Comparison of ENCODE assay signal across 1 cellular context in the genomic region with DNA sequence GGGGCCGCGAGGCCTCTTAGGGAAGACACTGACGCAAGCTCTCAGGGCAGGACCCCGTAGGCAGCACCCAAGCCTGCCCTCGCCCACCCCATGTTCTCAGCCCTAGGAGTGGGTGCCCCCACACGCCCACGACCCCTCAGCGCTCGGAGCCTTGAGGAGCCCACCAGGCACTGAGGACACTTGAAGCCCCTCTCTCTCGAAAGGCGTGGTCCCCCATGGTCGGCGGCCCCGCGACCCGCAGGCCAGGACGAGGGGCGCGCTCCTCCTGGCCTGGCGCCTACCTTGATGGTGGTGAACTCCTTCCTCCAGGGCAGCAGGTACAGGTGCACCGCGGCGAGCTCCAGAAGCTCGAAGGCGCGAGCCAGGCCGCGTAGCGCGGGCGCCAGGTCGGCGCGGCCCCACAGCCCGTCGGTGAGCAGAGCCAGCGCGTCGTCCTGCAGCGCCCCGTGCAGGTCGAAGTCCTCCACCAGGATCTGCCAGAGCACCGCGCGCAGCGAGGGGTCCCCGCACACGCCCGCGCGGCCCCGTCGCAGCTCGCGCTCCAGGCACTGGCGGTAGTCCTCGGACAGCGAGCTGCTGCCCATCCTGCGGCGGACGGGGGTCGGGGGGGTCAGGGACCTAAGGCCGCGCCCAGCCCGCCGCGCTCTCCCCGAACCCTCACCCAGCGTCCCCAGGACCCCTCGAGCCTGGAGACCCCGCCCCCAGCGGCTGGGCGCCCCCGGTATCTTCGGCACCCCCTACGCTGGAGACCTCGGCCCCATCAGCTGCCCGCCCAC.
TF ChIP-seq lines count a peak whose summit lies in the region.

No MANE protein-coding gene starts in this region.

TF ChIP-seq in HepG2, 621 proteins besides CTCF, POLR2A, EP300 and RAD21 (continued from another document and continues in another):
- TF ChIP-seq, protein P1, sequence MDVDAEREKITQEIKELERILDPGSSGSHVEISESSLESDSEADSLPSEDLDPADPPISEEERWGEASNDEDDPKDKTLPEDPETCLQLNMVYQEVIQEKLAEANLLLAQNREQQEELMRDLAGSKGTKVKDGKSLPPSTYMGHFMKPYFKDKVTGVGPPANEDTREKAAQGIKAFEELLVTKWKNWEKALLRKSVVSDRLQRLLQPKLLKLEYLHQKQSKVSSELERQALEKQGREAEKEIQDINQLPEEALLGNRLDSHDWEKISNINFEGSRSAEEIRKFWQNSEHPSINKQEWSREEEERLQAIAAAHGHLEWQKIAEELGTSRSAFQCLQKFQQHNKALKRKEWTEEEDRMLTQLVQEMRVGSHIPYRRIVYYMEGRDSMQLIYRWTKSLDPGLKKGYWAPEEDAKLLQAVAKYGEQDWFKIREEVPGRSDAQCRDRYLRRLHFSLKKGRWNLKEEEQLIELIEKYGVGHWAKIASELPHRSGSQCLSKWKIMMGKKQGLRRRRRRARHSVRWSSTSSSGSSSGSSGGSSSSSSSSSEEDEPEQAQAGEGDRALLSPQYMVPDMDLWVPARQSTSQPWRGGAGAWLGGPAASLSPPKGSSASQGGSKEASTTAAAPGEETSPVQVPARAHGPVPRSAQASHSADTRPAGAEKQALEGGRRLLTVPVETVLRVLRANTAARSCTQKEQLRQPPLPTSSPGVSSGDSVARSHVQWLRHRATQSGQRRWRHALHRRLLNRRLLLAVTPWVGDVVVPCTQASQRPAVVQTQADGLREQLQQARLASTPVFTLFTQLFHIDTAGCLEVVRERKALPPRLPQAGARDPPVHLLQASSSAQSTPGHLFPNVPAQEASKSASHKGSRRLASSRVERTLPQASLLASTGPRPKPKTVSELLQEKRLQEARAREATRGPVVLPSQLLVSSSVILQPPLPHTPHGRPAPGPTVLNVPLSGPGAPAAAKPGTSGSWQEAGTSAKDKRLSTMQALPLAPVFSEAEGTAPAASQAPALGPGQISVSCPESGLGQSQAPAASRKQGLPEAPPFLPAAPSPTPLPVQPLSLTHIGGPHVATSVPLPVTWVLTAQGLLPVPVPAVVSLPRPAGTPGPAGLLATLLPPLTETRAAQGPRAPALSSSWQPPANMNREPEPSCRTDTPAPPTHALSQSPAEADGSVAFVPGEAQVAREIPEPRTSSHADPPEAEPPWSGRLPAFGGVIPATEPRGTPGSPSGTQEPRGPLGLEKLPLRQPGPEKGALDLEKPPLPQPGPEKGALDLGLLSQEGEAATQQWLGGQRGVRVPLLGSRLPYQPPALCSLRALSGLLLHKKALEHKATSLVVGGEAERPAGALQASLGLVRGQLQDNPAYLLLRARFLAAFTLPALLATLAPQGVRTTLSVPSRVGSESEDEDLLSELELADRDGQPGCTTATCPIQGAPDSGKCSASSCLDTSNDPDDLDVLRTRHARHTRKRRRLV (CRISPR knock-in tag; IDR thresholded peaks at IDR 0.05) = 0 out of 2 replicates have a peak, but pooled peaks have one; percentile 45
- TF ChIP-seq MIXL1 (CRISPR knock-in tag; IDR thresholded peaks at IDR 0.05) (no peak; the same call in 1 of the 2 replicates), ZFAT (CRISPR knock-in tag; conservative IDR thresholded peaks at IDR 0.05) (0 out of 2 replicates have a peak, but pooled peaks have one; percentile 50), NR2C2 (CRISPR knock-in tag; IDR thresholded peaks at IDR 0.05; ENCODE audit: borderline replicate concordance) (no peak), MXD1 (CRISPR knock-in tag; IDR thresholded peaks at IDR 0.05) (peak; percentile 53; the same call in 1 of the 2 replicates), MAZ (IDR thresholded peaks at IDR 0.05; ENCODE audit: borderline replicate concordance, low read depth, low read length) (no peak; the same call in 1 of the 2 replicates), MAZ (CRISPR knock-in tag; IDR thresholded peaks at IDR 0.05; ENCODE audit: low read depth) (no peak; the same call in 1 of the 2 replicates), NRL (CRISPR knock-in tag; IDR thresholded peaks at IDR 0.05; ENCODE audit: borderline replicate concordance) (peak; percentile 68), BCL3 (CRISPR knock-in tag; IDR thresholded peaks at IDR 0.05) (peak; percentile 61; the same call in 1 of the 2 replicates), ZNF629 (CRISPR knock-in tag; conservative IDR thresholded peaks at IDR 0.05) (peak; percentile 48; the same call in 1 of the 2 replicates), CREB3 (CRISPR knock-in tag; IDR thresholded peaks at IDR 0.05) (peak; percentile 95; the same call in 1 of the 2 replicates), ZNF589 (CRISPR knock-in tag; conservative IDR thresholded peaks at IDR 0.05) (no peak; the same call in 1 of the 2 replicates), KDM2A (CRISPR knock-in tag; IDR thresholded peaks at IDR 0.05; ENCODE audit: borderline replicate concordance, low read depth) (peak; percentile 72), TARDBP (CRISPR knock-in tag; IDR thresholded peaks at IDR 0.05) (peak; percentile 41; the same call in 1 of the 2 replicates), GABPB1 (CRISPR knock-in tag; IDR thresholded peaks at IDR 0.05) (peak; percentile 12; the same call in 1 of the 2 replicates), RXRB (CRISPR knock-in tag; IDR thresholded peaks at IDR 0.05; ENCODE audit: borderline replicate concordance) (peak; percentile 39; the same call in 1 of the 2 replicates), NFE2L1 (CRISPR knock-in tag; IDR thresholded peaks at IDR 0.05; ENCODE audit: borderline replicate concordance) (no peak), HDAC1 (CRISPR knock-in tag; IDR thresholded peaks at IDR 0.05) (peak; percentile 76), ZFP1 (CRISPR knock-in tag; IDR thresholded peaks at IDR 0.05) (no peak), KMT2A (CRISPR knock-in tag; IDR thresholded peaks at IDR 0.05) (peak; percentile 55), HMG20A (CRISPR knock-in tag; IDR thresholded peaks at IDR 0.05; ENCODE audit: borderline replicate concordance) (peak; percentile 21), ZNF329 (CRISPR knock-in tag; IDR thresholded peaks at IDR 0.05; ENCODE audit: low read depth) (no peak), ZZZ3 (CRISPR knock-in tag; IDR thresholded peaks at IDR 0.05; ENCODE audit: borderline replicate concordance) (no peak; the same call in 1 of the 2 replicates), NR2F6 (IDR thresholded peaks at IDR 0.05) (no peak), NR2F6 (CRISPR knock-in tag; IDR thresholded peaks at IDR 0.05) (peak; percentile 60; the same call in 1 of the 2 replicates), SOX6 (IDR thresholded peaks at IDR 0.05) (no peak), SOX6 (CRISPR knock-in tag; IDR thresholded peaks at IDR 0.05) (no peak), ZNF800 (CRISPR knock-in tag; IDR thresholded peaks at IDR 0.05) (0 out of 2 replicates have a peak, but pooled peaks have one; percentile 50), SOX13 (IDR thresholded peaks at IDR 0.05) (no peak), SOX13 (CRISPR knock-in tag; conservative IDR thresholded peaks at IDR 0.05 in 1 of 2, IDR thresholded peaks at IDR 0.05 in 1 of 2) (peak in 1 of 2 experiments; percentile 52; a peak in 2 of 4 replicates), ZNF160 (CRISPR knock-in tag; IDR thresholded peaks at IDR 0.05) (peak; percentile 55; the same call in 1 of the 2 replicates), ZNF552 (CRISPR knock-in tag; IDR thresholded peaks at IDR 0.05; ENCODE audit: borderline replicate concordance) (peak; percentile 48; the same call in 1 of the 2 replicates), U2AF1 (optimal IDR thresholded peaks at IDR 0.05; ENCODE audit: low read depth, low read length) (peak; percentile 2), ZNF343 (CRISPR knock-in tag; IDR thresholded peaks at IDR 0.05) (no peak; the same call in 1 of the 2 replicates), ZFP91 (CRISPR knock-in tag; IDR thresholded peaks at IDR 0.05; ENCODE audit: borderline replicate concordance) (peak; percentile 79), ZNF333 (CRISPR knock-in tag; IDR thresholded peaks at IDR 0.05; ENCODE audit: borderline replicate concordance) (peak; percentile 87; the same call in 1 of the 2 replicates), TCF12 (IDR thresholded peaks at IDR 0.05) (no peak), TCF12 (CRISPR knock-in tag; IDR thresholded peaks at IDR 0.05) (peak; percentile 48), SALL1 (CRISPR knock-in tag; IDR thresholded peaks at IDR 0.05) (peak; percentile 63), RORA (CRISPR knock-in tag; IDR thresholded peaks at IDR 0.05) (no peak), RBM22 (optimal IDR thresholded peaks at IDR 0.05; ENCODE audit: low read length) (no peak), LBX2 (CRISPR knock-in tag; IDR thresholded peaks at IDR 0.05; ENCODE audit: borderline replicate concordance) (no peak; the same call in 1 of the 2 replicates), MTA3 (CRISPR knock-in tag; IDR thresholded peaks at IDR 0.05) (no peak)
- TF ChIP-seq, protein P2, sequence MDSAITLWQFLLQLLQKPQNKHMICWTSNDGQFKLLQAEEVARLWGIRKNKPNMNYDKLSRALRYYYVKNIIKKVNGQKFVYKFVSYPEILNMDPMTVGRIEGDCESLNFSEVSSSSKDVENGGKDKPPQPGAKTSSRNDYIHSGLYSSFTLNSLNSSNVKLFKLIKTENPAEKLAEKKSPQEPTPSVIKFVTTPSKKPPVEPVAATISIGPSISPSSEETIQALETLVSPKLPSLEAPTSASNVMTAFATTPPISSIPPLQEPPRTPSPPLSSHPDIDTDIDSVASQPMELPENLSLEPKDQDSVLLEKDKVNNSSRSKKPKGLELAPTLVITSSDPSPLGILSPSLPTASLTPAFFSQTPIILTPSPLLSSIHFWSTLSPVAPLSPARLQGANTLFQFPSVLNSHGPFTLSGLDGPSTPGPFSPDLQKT (CRISPR knock-in tag; IDR thresholded peaks at IDR 0.05; ENCODE audit: borderline replicate concordance) = peak; percentile 79; the same call in 1 of the 2 replicates
- TF ChIP-seq, protein P3, sequence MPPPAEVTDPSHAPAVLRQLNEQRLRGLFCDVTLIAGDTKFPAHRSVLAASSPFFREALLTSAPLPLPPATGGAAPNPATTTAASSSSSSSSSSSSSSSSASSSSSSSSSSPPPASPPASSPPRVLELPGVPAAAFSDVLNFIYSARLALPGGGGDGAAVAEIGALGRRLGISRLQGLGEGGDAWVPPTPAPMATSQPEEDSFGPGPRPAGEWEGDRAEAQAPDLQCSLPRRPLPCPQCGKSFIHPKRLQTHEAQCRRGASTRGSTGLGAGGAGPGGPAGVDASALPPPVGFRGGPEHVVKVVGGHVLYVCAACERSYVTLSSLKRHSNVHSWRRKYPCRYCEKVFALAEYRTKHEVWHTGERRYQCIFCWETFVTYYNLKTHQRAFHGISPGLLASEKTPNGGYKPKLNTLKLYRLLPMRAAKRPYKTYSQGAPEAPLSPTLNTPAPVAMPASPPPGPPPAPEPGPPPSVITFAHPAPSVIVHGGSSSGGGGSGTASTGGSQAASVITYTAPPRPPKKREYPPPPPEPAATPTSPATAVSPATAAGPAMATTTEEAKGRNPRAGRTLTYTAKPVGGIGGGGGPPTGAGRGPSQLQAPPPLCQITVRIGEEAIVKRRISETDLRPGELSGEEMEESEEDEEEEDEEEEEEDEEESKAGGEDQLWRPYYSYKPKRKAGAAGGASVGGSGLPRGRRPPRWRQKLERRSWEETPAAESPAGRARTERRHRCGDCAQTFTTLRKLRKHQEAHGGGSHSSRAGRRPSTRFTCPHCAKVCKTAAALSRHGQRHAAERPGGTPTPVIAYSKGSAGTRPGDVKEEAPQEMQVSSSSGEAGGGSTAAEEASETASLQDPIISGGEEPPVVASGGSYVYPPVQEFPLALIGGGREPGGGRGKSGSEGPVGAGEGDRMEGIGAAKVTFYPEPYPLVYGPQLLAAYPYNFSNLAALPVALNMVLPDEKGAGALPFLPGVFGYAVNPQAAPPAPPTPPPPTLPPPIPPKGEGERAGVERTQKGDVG (CRISPR knock-in tag; IDR thresholded peaks at IDR 0.05; ENCODE audit: borderline replicate concordance) = no peak
